In genomic region chr1:206535853-206536188, GRCh38 we compare ENCODE assay signal across 2 cellular contexts.
TF ChIP-seq lines count a peak whose summit lies in the region.

No MANE protein-coding gene starts in this region.

TF ChIP-seq in liver, 16 proteins besides CTCF, POLR2A, EP300 and RAD21:
- TF ChIP-seq NR2F2 (IDR thresholded peaks at IDR 0.05), result peak; percentile 32
- no peak for TF ChIP-seq FOXA2 (IDR thresholded peaks at IDR 0.05)

TF ChIP-seq in HepG2, 621 proteins besides CTCF, POLR2A, EP300 and RAD21:
- TF ChIP-seq, protein P1, sequence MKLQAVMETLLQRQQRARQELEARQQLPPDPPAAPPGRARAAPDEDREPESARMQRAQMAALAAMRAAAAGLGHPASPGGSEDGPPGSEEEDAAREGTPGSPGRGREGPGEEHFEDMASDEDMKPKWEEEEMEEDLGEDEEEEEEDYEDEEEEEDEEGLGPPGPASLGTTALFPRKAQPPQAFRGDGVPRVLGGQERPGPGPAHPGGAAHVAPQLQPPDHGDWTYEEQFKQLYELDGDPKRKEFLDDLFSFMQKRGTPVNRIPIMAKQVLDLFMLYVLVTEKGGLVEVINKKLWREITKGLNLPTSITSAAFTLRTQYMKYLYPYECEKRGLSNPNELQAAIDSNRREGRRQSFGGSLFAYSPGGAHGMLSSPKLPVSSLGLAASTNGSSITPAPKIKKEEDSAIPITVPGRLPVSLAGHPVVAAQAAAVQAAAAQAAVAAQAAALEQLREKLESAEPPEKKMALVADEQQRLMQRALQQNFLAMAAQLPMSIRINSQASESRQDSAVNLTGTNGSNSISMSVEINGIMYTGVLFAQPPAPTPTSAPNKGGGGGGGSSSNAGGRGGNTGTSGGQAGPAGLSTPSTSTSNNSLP (IDR thresholded peaks at IDR 0.05; ENCODE audit: low read depth, low read length), result no peak
- TF ChIP-seq FOXA3 (CRISPR knock-in tag; IDR thresholded peaks at IDR 0.05), result no peak
